In genomic region chr1:16087733-16088132, GRCh38 we compare ENCODE assay signal across 19 cellular contexts. TPM values are rescaled to one million over a fixed set of nuclear protein-coding genes. Genes with fewer than 3 reads are reported as not detected.
DNase-seq lines count a peak whose midpoint lies in the region; ATAC-seq and TF ChIP-seq lines count a peak whose summit lies in the region.
"Had no signal": no experiment of that assay in that cellular context is flagged by ENCODE, and none has a peak within 500 bp of the region (broad histone marks: within the 10 kb centered on the region; RNA-seq: fewer than 3 reads in every experiment).

No MANE protein-coding gene starts in this region.

- no peak for TF ChIP-seq POLR2A in upper lobe of left lung (IDR thresholded peaks at IDR 0.05)

- 0 out of 2 replicates have a peak overlapping the region, but pooled peaks have one; percentile 25 for H3K9ac ChIP-seq in BLaER1

- no peak for TF ChIP-seq EP300 in upper lobe of left lung (IDR thresholded peaks at IDR 0.05)

- peak overlapping the region; percentile 78 for H3K4me2 ChIP-seq in BLaER1
- H3K4me2 ChIP-seq: GM23338 had no signal

- DNase-seq in chondrocyte (ENCODE audit: low spot score) = peak; percentile 50
- no peak for DNase-seq in mesothelial cell of epicardium (ENCODE audit: low spot score in 2 of 2, unreplicated experiment in 2 of 2)
- no peak for DNase-seq in NCI-H226
- DNase-seq in GM03348 (ENCODE audit: low spot score) = no peak
- no peak for DNase-seq in activated CD4-positive, alpha-beta T cell treated with anti-CD3 and anti-CD28 coated beads for 4 hours
- DNase-seq in upper lobe of left lung = no peak
- DNase-seq: CD8-positive, alpha-beta T cell; DND-41; GDM1; MG63; NCI-H1092; NCI-H146; NCI-H2081 treated with DMSO at 0.1 percent for 48 hours; NCI-H524 treated with DMSO at 0.1 percent for 48 hours had no signal

- H3K4me3 Mint-ChIP-seq in chondrocyte (ENCODE audit: unreplicated experiment) = no peak overlapping the region
- no peak overlapping the region for H3K4me3 Mint-ChIP-seq in mesothelial cell of epicardium
- H3K4me3 Mint-ChIP-seq: CD8-positive, alpha-beta T cell; GM23338 had no signal

- H3K9me3 ChIP-seq in BLaER1 (no peaks in the 10 kb centered on the region), HEK293 (ENCODE audit: control insufficient read depth, insufficient read depth, low read depth, low read length) (no peaks in the 10 kb centered on the region), upper lobe of left lung (no peaks in the 10 kb centered on the region)
- H3K9me3 ChIP-seq: MG63 had no signal

- H3K27ac Mint-ChIP-seq in chondrocyte (ENCODE audit: unreplicated experiment) (no peak overlapping the region), mesothelial cell of epicardium (peak overlapping the region; percentile 16)
- H3K27ac Mint-ChIP-seq: CD8-positive, alpha-beta T cell; GM23338 had no signal

- H3K27ac ChIP-seq in BLaER1 (peak overlapping the region; percentile 21; the same call in 1 of the 2 replicates), HEK293 (ENCODE audit: extremely low read depth, low read depth, low read length) (no peak overlapping the region), upper lobe of left lung (no peak overlapping the region)

- H3K4me3 ChIP-seq in BLaER1 (no peak overlapping the region), HEK293 (ENCODE audit: low read depth, low read length) (no peak overlapping the region), upper lobe of left lung (no peak overlapping the region)
- H3K4me3 ChIP-seq: GM23338, MG63 had no signal

- POLR2A ChIA-PET in HEK293 (lab: Yijun Ruan, JAX) = no interaction called here

- CTCF ChIA-PET in HEK293 (lab: Yijun Ruan, JAX) = interaction anchor here (0.6 to 0.7 kb wide), 3 partner anchors 10 to 165 kb away, joined by 3 to 4 read pairs (median 3); no protein-coding TSS in a partner anchor

- H3K9me3 Mint-ChIP-seq in chondrocyte (ENCODE audit: low read depth) = no peaks in the 10 kb centered on the region
- H3K9me3 Mint-ChIP-seq in mesothelial cell of epicardium = no peaks in the 10 kb centered on the region
- H3K9me3 Mint-ChIP-seq: CD8-positive, alpha-beta T cell; GM23338 had no signal

- H3K27me3 ChIP-seq in BLaER1 (no peaks in the 10 kb centered on the region), upper lobe of left lung (no peaks in the 10 kb centered on the region)
- H3K27me3 ChIP-seq: MG63 had no signal

- H3K36me3 Mint-ChIP-seq in chondrocyte (ENCODE audit: low read depth) = no peaks in the 10 kb centered on the region
- no peaks in the 10 kb centered on the region for H3K36me3 Mint-ChIP-seq in mesothelial cell of epicardium
- H3K36me3 Mint-ChIP-seq: CD8-positive, alpha-beta T cell had no signal

- ATAC-seq in upper lobe of left lung (ENCODE audit: low FRiP score in 2 of 2) = no peak
- ATAC-seq: CD8-positive, alpha-beta T cell; GM23338; Panc1; Right ventricle myocardium inferior had no signal

- H3K36me3 ChIP-seq in BLaER1 (no peaks in the 10 kb centered on the region), HEK293 (ENCODE audit: control insufficient read depth in 2 of 2, insufficient read depth in 1 of 2, low read length in 2 of 2) (no peaks in the 10 kb centered on the region), upper lobe of left lung (no peaks in the 10 kb centered on the region)
- H3K36me3 ChIP-seq: MG63 had no signal

- no peak for TF ChIP-seq CTCF in HEK293 (tag by site-specific recombination; IDR thresholded peaks at IDR 0.05)
- TF ChIP-seq CTCF in chondrocyte (IDR thresholded peaks at IDR 0.05) = no peak
- no peak for TF ChIP-seq CTCF in mesothelial cell of epicardium (IDR thresholded peaks at IDR 0.05; ENCODE audit: unreplicated experiment)
- no peak for TF ChIP-seq CTCF in upper lobe of left lung (IDR thresholded peaks at IDR 0.05)

- H3K4me1 Mint-ChIP-seq in chondrocyte (ENCODE audit: low read depth) = peaks cover 6% of the 10 kb centered on the region
- peaks cover 8% of the 10 kb centered on the region for H3K4me1 Mint-ChIP-seq in mesothelial cell of epicardium

- H3K4me1 ChIP-seq in BLaER1 (peaks cover 34% of the 10 kb centered on the region), HEK293 (ENCODE audit: control insufficient read depth, insufficient read depth, low read length) (no peaks in the 10 kb centered on the region), upper lobe of left lung (peaks cover 0 to 10% (median 3%) of the 10 kb centered on the region in 4 donors)

- H4K20me1 ChIP-seq in BLaER1 = no peaks in the 10 kb centered on the region

- no peaks in the 10 kb centered on the region for H3K27me3 Mint-ChIP-seq in chondrocyte (ENCODE audit: low read depth)
- no peaks in the 10 kb centered on the region for H3K27me3 Mint-ChIP-seq in mesothelial cell of epicardium (ENCODE audit: low read depth)

- 61 to 77% methylated on average over 6 to 7 of the region's 7 CpGs for WGBS in upper lobe of left lung, 2 donors

TF ChIP-seq in HEK293, 187 proteins besides CTCF, POLR2A, EP300 and RAD21:
- TF ChIP-seq MYNN (tag by site-specific recombination; IDR thresholded peaks at IDR 0.05; ENCODE audit: borderline replicate concordance) = no peak
- 0 out of 2 replicates have a peak, but pooled peaks have one; percentile 22 for TF ChIP-seq ZNF398 (tag by site-specific recombination; IDR thresholded peaks at IDR 0.05)
- TF ChIP-seq ZNF2 (tag by site-specific recombination; IDR thresholded peaks at IDR 0.05) = no peak

RNA-seq across cellular contexts. Expression of gene FAM131C, which starts 14.3 kb away (rescaled TPM):
- 0.24 to 0.72 TPM (median 0.70 TPM) in 3 replicates for total RNA-seq in chondrocyte
- total RNA-seq in mesothelial cell of epicardium = 1.6 to 1.9 TPM (median 1.7 TPM) in 3 replicates
- total RNA-seq in upper lobe of left lung = under 1 TPM in 1 of 6 donors, not detected in 5; 0.13 TPM
- total RNA-seq: CD8-positive, alpha-beta T cell had no signal

RNA-seq across cellular contexts. Expression of gene CLCNKB, which starts 44.2 kb away (rescaled TPM):
- 0.57 to 0.69 TPM in 2 of 3 replicates, not detected in the other for total RNA-seq in chondrocyte
- 2.9 to 3.6 TPM (median 3.0 TPM) in 3 replicates for total RNA-seq in mesothelial cell of epicardium
- 1 to 10 TPM in 1 of 6 donors, under 1 TPM in 3, not detected in 2; 0.46 to 9.4 (median 0.53) TPM for total RNA-seq in upper lobe of left lung
- total RNA-seq: CD8-positive, alpha-beta T cell had no signal
